Comparison of ENCODE assay signal across 8 cellular contexts in the genomic region with DNA sequence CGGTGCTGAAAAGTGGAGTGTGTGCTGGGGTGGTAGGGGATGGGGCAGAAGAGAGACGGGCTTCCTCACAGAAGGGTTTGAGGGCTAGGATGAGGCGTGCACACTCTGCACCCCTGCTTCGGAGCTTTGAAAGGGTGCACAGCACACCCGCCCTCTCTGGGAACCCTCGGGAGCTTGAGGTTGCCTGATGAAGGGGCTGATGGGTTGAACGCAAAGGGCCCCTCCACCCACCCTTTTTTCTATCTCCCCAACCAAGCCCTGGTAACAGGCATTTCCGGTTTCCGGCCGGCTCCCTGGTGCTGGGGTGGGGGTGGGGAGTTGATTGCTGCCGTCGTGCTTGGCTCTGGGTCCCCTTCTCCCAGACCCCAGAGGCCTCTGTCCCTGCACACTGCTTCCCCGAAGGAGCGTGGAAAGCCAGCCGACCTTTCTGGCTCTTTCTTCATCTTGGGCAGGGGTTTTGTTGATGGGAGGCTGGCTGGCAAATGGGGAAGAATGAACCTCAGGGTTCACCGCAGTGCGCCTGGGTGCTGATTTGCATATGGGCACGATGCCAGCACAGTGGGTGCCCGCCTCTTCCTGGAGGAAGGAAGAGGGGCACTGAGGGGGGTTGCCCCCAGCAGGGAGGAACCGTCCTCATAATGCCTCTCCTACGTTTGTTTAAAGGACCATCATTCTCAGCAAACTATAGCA. TPM values are rescaled to one million over a fixed set of nuclear protein-coding genes. Genes with fewer than 3 reads are reported as not detected.
DNase-seq lines count a peak whose midpoint lies in the region; ATAC-seq and TF ChIP-seq lines count a peak whose summit lies in the region.

No MANE protein-coding gene starts in this region.

- H3K4me1 ChIP-seq in BE2C: no peaks in the 10 kb centered on the region
- peaks cover 28 to 36% of the 10 kb centered on the region in 2 donors for H3K4me1 ChIP-seq in naive thymus-derived CD4-positive, alpha-beta T cell (ENCODE audit: control insufficient read depth in 2 of 2, insufficient read depth in 2 of 2, low read length in 2 of 2)

- H3K4me1 Mint-ChIP-seq in activated CD4-positive, alpha-beta memory T cell treated with anti-CD3 and anti-CD28 coated beads for 36 hours (ENCODE audit: low read depth): peaks cover 53% of the 10 kb centered on the region
- peaks cover 51 to 65% of the 10 kb centered on the region in 2 donors for H3K4me1 Mint-ChIP-seq in effector memory CD8-positive, alpha-beta T cell (ENCODE audit: low read depth in 2 of 2)
- H3K4me1 Mint-ChIP-seq in naive thymus-derived CD4-positive, alpha-beta T cell: peaks cover 46 to 85% (median 68%) of the 10 kb centered on the region in 7 donors
- peaks cover 66% of the 10 kb centered on the region for H3K4me1 Mint-ChIP-seq in stimulated activated naive CD8-positive, alpha-beta T cell treated with anti-CD3 and anti-CD28 coated beads, Interleukin-15, Interleukin-2, amounts not matched to agents 100 ng/mL and 50 ng/mL, for 24 hours (ENCODE audit: low read depth)

- no peaks in the 10 kb centered on the region for H3K27me3 Mint-ChIP-seq in activated CD4-positive, alpha-beta memory T cell treated with anti-CD3 and anti-CD28 coated beads for 36 hours
- no peaks in the 10 kb centered on the region for H3K27me3 Mint-ChIP-seq in effector memory CD8-positive, alpha-beta T cell
- no peaks in the 10 kb centered on the region for H3K27me3 Mint-ChIP-seq in naive thymus-derived CD4-positive, alpha-beta T cell
- H3K27me3 Mint-ChIP-seq in stimulated activated naive CD8-positive, alpha-beta T cell treated with anti-CD3 and anti-CD28 coated beads, Interleukin-15, Interleukin-2, amounts not matched to agents 100 ng/mL and 50 ng/mL, for 24 hours: no peaks in the 10 kb centered on the region

- intact Hi-C loops in activated CD4-positive, alpha-beta memory T cell treated with anti-CD3 and anti-CD28 coated beads for 36 hours (cut with micrococcal nuclease): loop anchor here (1.0 to 5.0 kb wide), 7 partner anchors 13 to 284 kb away; a partner anchor contains a TSS
- intact Hi-C loops in naive thymus-derived CD4-positive, alpha-beta T cell (cut with micrococcal nuclease): loop anchor here (1.0 to 5.0 kb wide), 11 partner anchors 8 to 396 kb away; a partner anchor contains a TSS

- no peaks in the 10 kb centered on the region for H3K9me3 ChIP-seq in BE2C
- H3K9me3 ChIP-seq in naive thymus-derived CD4-positive, alpha-beta T cell (ENCODE audit: control insufficient read depth in 2 of 3, low read length in 3 of 3): no peaks in the 10 kb centered on the region

- no peak for TF ChIP-seq CTCF in BE2C (IDR thresholded peaks at IDR 0.05; ENCODE audit: low read depth, low read length)

- H3K4me3 Mint-ChIP-seq in activated CD4-positive, alpha-beta memory T cell treated with anti-CD3 and anti-CD28 coated beads for 36 hours: peak overlapping the region; percentile 75
- H3K4me3 Mint-ChIP-seq in effector memory CD8-positive, alpha-beta T cell: peak overlapping the region; percentile 88 to 89
- H3K4me3 Mint-ChIP-seq in naive thymus-derived CD4-positive, alpha-beta T cell: peak overlapping the region; percentile 87 to 99 (median 94)
- peak overlapping the region; percentile 84 for H3K4me3 Mint-ChIP-seq in stimulated activated naive CD8-positive, alpha-beta T cell treated with anti-CD3 and anti-CD28 coated beads, Interleukin-15, Interleukin-2, amounts not matched to agents 100 ng/mL and 50 ng/mL, for 24 hours

- ATAC-seq in GM21423 (IDR thresholded peaks at IDR 0.05; ENCODE audit: unreplicated experiment): peak; percentile 55
- ATAC-seq in effector memory CD8-positive, alpha-beta T cell (replicated peaks): peak; percentile 64
- ATAC-seq in naive thymus-derived CD4-positive, alpha-beta T cell: peak; percentile 78

- H3K4me3 ChIP-seq in BE2C (ENCODE audit: low read depth, low read length): peak overlapping the region; percentile 24; the same call in 1 of the 2 replicates
- H3K4me3 ChIP-seq in naive thymus-derived CD4-positive, alpha-beta T cell (ENCODE audit: low read length): peak overlapping the region; percentile 67

- CTCF ChIA-PET in activated CD4-positive, alpha-beta memory T cell treated with anti-CD3 and anti-CD28 coated beads for 36 hours (lab: Charles Lee): interaction anchor here (0.7 to 5.5 kb wide), 11 partner anchors 13 to 285 kb away, joined by 3 to 29 read pairs (median 3); a partner anchor contains a TSS
- CTCF ChIA-PET in naive thymus-derived CD4-positive, alpha-beta T cell (lab: Charles Lee): interaction anchor here (0.9 to 2.2 kb wide), 3 partner anchors 22 to 34 kb away, joined by 3 to 7 read pairs (median 5); a partner anchor contains a TSS

- H3K27me3 ChIP-seq in BE2C: no peaks in the 10 kb centered on the region
- H3K27me3 ChIP-seq in naive thymus-derived CD4-positive, alpha-beta T cell (ENCODE audit: control insufficient read depth in 2 of 2, insufficient read depth in 2 of 2, low read length in 2 of 2): no peaks in the 10 kb centered on the region

- H3K9me3 Mint-ChIP-seq in activated CD4-positive, alpha-beta memory T cell treated with anti-CD3 and anti-CD28 coated beads for 36 hours: no peaks in the 10 kb centered on the region
- no peaks in the 10 kb centered on the region for H3K9me3 Mint-ChIP-seq in effector memory CD8-positive, alpha-beta T cell
- H3K9me3 Mint-ChIP-seq in naive thymus-derived CD4-positive, alpha-beta T cell: peaks cover 0 to 1% (median 0%) of the 10 kb centered on the region in 11 donors
- H3K9me3 Mint-ChIP-seq in stimulated activated naive CD8-positive, alpha-beta T cell treated with anti-CD3 and anti-CD28 coated beads, Interleukin-15, Interleukin-2, amounts not matched to agents 100 ng/mL and 50 ng/mL, for 24 hours: no peaks in the 10 kb centered on the region

- peak; percentile 15 for DNase-seq in BE2C
- peak; percentile 52 for DNase-seq in NCI-H2029 treated with DMSO at 0.1 percent for 48 hours (lab: John Stamatoyannopoulos, UW)
- DNase-seq in activated CD4-positive, alpha-beta memory T cell treated with anti-CD3 and anti-CD28 coated beads for 36 hours: peak; percentile 89
- DNase-seq in effector memory CD8-positive, alpha-beta T cell: peak; percentile 67 to 80 (median 76)
- DNase-seq in naive thymus-derived CD4-positive, alpha-beta T cell: peak; percentile 58 to 90 (median 85)
- no peak for DNase-seq in NCI-H128 (lab: John Stamatoyannopoulos, UW; ENCODE audit: unreplicated experiment)

- POLR2A ChIA-PET in activated CD4-positive, alpha-beta memory T cell treated with anti-CD3 and anti-CD28 coated beads for 36 hours (lab: Charles Lee): interaction anchor here (0.7 to 4.6 kb wide), 11 partner anchors 11 to 320 kb away, joined by 3 to 59 read pairs (median 5); a partner anchor contains a TSS
- POLR2A ChIA-PET in naive thymus-derived CD4-positive, alpha-beta T cell (lab: Charles Lee): interaction anchor here (0.9 to 4.2 kb wide), 16 partner anchors 8 to 75 kb away, joined by 3 to 53 read pairs (median 8); a partner anchor contains a TSS

- no peaks in the 10 kb centered on the region for H3K36me3 ChIP-seq in BE2C
- H3K36me3 ChIP-seq in naive thymus-derived CD4-positive, alpha-beta T cell (ENCODE audit: control insufficient read depth in 2 of 3, insufficient read depth in 3 of 3, low read length in 3 of 3): no peaks in the 10 kb centered on the region

- peaks cover 3% of the 10 kb centered on the region for H3K36me3 Mint-ChIP-seq in activated CD4-positive, alpha-beta memory T cell treated with anti-CD3 and anti-CD28 coated beads for 36 hours
- H3K36me3 Mint-ChIP-seq in effector memory CD8-positive, alpha-beta T cell (ENCODE audit: insufficient read depth): peaks cover 32% of the 10 kb centered on the region
- peaks cover 3 to 35% (median 6%) of the 10 kb centered on the region in 5 donors for H3K36me3 Mint-ChIP-seq in naive thymus-derived CD4-positive, alpha-beta T cell
- peaks cover 29% of the 10 kb centered on the region for H3K36me3 Mint-ChIP-seq in stimulated activated naive CD8-positive, alpha-beta T cell treated with anti-CD3 and anti-CD28 coated beads, Interleukin-15, Interleukin-2, amounts not matched to agents 100 ng/mL and 50 ng/mL, for 24 hours (ENCODE audit: low read depth)

- H3K27ac ChIP-seq in naive thymus-derived CD4-positive, alpha-beta T cell (ENCODE audit: low read depth, low read length): peak overlapping the region; percentile 85

- peak overlapping the region; percentile 94 for H3K27ac Mint-ChIP-seq in activated CD4-positive, alpha-beta memory T cell treated with anti-CD3 and anti-CD28 coated beads for 36 hours
- H3K27ac Mint-ChIP-seq in effector memory CD8-positive, alpha-beta T cell: peak overlapping the region; percentile 78 to 96
- peak overlapping the region; percentile 93 to 99 (median 97) for H3K27ac Mint-ChIP-seq in naive thymus-derived CD4-positive, alpha-beta T cell
- H3K27ac Mint-ChIP-seq in stimulated activated naive CD8-positive, alpha-beta T cell treated with anti-CD3 and anti-CD28 coated beads, Interleukin-15, Interleukin-2, amounts not matched to agents 100 ng/mL and 50 ng/mL, for 24 hours: peak overlapping the region; percentile 95

RNA-seq across cellular contexts. Expression of a gene that starts 29.0 kb away (rescaled TPM):
- polyA plus RNA-seq in BE2C (2012; ENCODE audit: insufficient read depth, insufficient read length, low read depth): not detected
- 10 to 100 TPM; 77.9 to 84.5 TPM for total RNA-seq in activated CD4-positive, alpha-beta memory T cell treated with anti-CD3 and anti-CD28 coated beads for 36 hours
- 100 to 1,000 TPM in 3 of 5 experiments, 10 to 100 TPM in 2; 90.5 to 132 (median 115) TPM for total RNA-seq in naive thymus-derived CD4-positive, alpha-beta T cell
- 10 to 100 TPM; 26.2 to 41.4 TPM for polyA plus RNA-seq in naive thymus-derived CD4-positive, alpha-beta T cell

RNA-seq across cellular contexts. Expression of a gene that starts 34.3 kb away (rescaled TPM):
- polyA plus RNA-seq in BE2C (2012; ENCODE audit: insufficient read depth, insufficient read length, low read depth): 0.36 TPM
- total RNA-seq in activated CD4-positive, alpha-beta memory T cell treated with anti-CD3 and anti-CD28 coated beads for 36 hours: 10 to 100 TPM; 17.1 to 18.2 TPM
- 10 to 100 TPM; 27.9 to 64.7 (median 57.4) TPM for total RNA-seq in naive thymus-derived CD4-positive, alpha-beta T cell
- polyA plus RNA-seq in naive thymus-derived CD4-positive, alpha-beta T cell: 10 to 100 TPM; 35.2 to 60.4 TPM
